In genomic region chr19:2231621-2232221, GRCh38 we compare ENCODE assay signal across 8 cellular contexts. TPM values are rescaled to one million over a fixed set of nuclear protein-coding genes. Genes with fewer than 3 reads are reported as not detected.
DNase-seq lines count a peak whose midpoint lies in the region.
"Had no signal": no experiment of that assay in that cellular context is flagged by ENCODE, and none has a peak within 500 bp of the region (broad histone marks: within the 10 kb centered on the region; RNA-seq: fewer than 3 reads in every experiment).

No MANE protein-coding gene starts in this region.

- peak; percentile 32 for DNase-seq in stimulated activated CD4-positive, alpha-beta T cell treated with anti-CD3 and anti-CD28 coated beads, Interleukin-15, amount 100 ng/mL, for 24 hours
- DNase-seq in stimulated activated CD4-positive, alpha-beta T cell treated with anti-CD3 and anti-CD28 coated beads, Interleukin-1b, Interleukin-23, amount 100 ng/mL, for 48 hours: no peak
- DNase-seq in astrocyte of the hippocampus (ENCODE audit: low read depth, low spot score) (peak; percentile 25), mucosa of gallbladder (ENCODE audit: low spot score) (no peak), OCI-M2 (lab: John Stamatoyannopoulos, UW; ENCODE audit: unreplicated experiment) (no peak), NCI-H1105 treated with DMSO at 0.1 percent for 48 hours (lab: John Stamatoyannopoulos, UW) (no peak)
- DNase-seq: EL, islet precursor cell had no signal

RNA-seq across cellular contexts. Expression of gene PLEKHJ1, which starts 4.4 kb away (rescaled TPM):
- total RNA-seq in mucosa of gallbladder: 126 TPM

RNA-seq across cellular contexts. Expression of gene SF3A2, which starts 4.9 kb away (rescaled TPM):
- 72.8 TPM for total RNA-seq in mucosa of gallbladder

RNA-seq across cellular contexts. Expression of gene AMH, which starts 17.4 kb away (rescaled TPM):
- 5.1 TPM for total RNA-seq in mucosa of gallbladder

RNA-seq across cellular contexts. Expression of gene JSRP1, which starts 24.5 kb away (rescaled TPM):
- 0.17 TPM for total RNA-seq in mucosa of gallbladder

RNA-seq across cellular contexts. Expression of gene PEAK3, which starts 50.3 kb away (rescaled TPM):
- total RNA-seq in mucosa of gallbladder: 1.0 TPM

Comparison
In these comparisons a context has a peak if more than half of its experiments do, and no peak if none do; other contexts are left out.
1. DNase-seq: peak in stimulated activated CD4-positive, alpha-beta T cell treated with anti-CD3 and anti-CD28 coated beads, Interleukin-15, amount 100 ng/mL, for 24 hours (single experiment) and astrocyte of the hippocampus (single experiment); none in stimulated activated CD4-positive, alpha-beta T cell treated with anti-CD3 and anti-CD28 coated beads, Interleukin-1b, Interleukin-23, amount 100 ng/mL, for 48 hours (single experiment), mucosa of gallbladder (single experiment), OCI-M2 (single experiment) and NCI-H1105 treated with DMSO at 0.1 percent for 48 hours (single experiment).